ENCODE assay signal across 13 cellular contexts in the genomic region with DNA sequence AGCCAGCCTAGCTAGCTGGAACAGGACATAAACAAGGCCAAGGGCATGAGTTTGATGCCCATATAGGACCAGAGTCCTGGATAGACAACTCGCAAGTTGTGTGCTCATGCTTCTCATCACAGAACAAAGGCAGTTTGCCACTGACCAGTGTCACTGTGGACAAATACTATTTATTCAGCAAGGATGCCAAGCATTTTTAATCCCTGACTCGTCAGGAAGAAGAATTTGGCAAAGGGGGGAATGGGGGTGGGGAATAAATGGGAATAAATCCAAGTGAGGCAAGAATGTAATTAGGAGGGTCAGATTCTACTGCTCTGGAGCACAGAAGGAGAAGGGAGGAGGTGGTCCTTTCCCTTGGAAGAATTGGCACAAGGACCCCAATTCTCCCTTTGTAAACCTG. TPM values are rescaled to one million over a fixed set of nuclear protein-coding genes. Genes with fewer than 3 reads are reported as not detected.
DNase-seq lines count a peak whose midpoint lies in the region; FAIRE-seq and TF ChIP-seq lines count a peak whose summit lies in the region.
"Had no signal": no experiment of that assay in that cellular context is flagged by ENCODE, and none has a peak within 500 bp of the region (broad histone marks: within the 10 kb centered on the region; RNA-seq: fewer than 3 reads in every experiment).

No MANE protein-coding gene starts in this region.

- H3K36me3 ChIP-seq in H1 (ENCODE audit: control insufficient read depth in 2 of 4, insufficient read depth in 4 of 4, low read length in 3 of 4) (no peaks in the 10 kb centered on the region), uterus (no peaks in the 10 kb centered on the region)
- H3K36me3 ChIP-seq: breast epithelium had no signal

- DNase-seq in AG10803 (ENCODE audit: low read depth) = peak; percentile 91
- DNase-seq in LHCN-M2 (ENCODE audit: low read depth) = peak; percentile 85
- DNase-seq in H1 (ENCODE audit: low read depth in 1 of 2, low spot score in 2 of 2) = peak in 1 of 2 experiments; percentile 25
- DNase-seq in mesothelial cell of epicardium (ENCODE audit: low spot score in 2 of 2, unreplicated experiment in 2 of 2) = no peak
- no peak for DNase-seq in DMS 273 (lab: John Stamatoyannopoulos, UW; ENCODE audit: unreplicated experiment)
- DNase-seq in NCI-H2171 treated with DMSO at 0.1 percent for 48 hours (lab: John Stamatoyannopoulos, UW) = no peak
- DNase-seq in DMS79 treated with DMSO at 0.1 percent for 48 hours (lab: John Stamatoyannopoulos, UW) = no peak
- no peak for DNase-seq in uterus
- DNase-seq: CD8-positive, alpha-beta T cell; naive thymus-derived CD8-positive, alpha-beta T cell; NCI-H1092 treated with DMSO at 0.1 percent for 48 hours had no signal

- no peaks in the 10 kb centered on the region for H3K79me2 ChIP-seq in H1 (ENCODE audit: control insufficient read depth in 1 of 2, insufficient read depth in 2 of 2, low read length in 2 of 2)

- H2AFZ ChIP-seq in H1 (ENCODE audit: low read length) = no peak overlapping the region

- no peaks in the 10 kb centered on the region for H3K79me1 ChIP-seq in H1 (ENCODE audit: low read depth, low read length)

- no peak for FAIRE-seq in H1 (lab: Jason Lieb, UNC)

- H3K9ac ChIP-seq in H1 (replicated peaks in 1 of 4; ENCODE audit: extremely low read depth in 1 of 4, low read depth in 3 of 4, low read length in 3 of 4) = no peak overlapping the region

- TF ChIP-seq POLR2A in H1 (IDR thresholded peaks at IDR 0.05; ENCODE audit: control extremely low read depth in 1 of 2, low read depth in 2 of 2, low read length in 2 of 2) (no peak), uterus (IDR thresholded peaks at IDR 0.05) (no peak)

- peaks cover 9% of the 10 kb centered on the region for H3K9me3 Mint-ChIP-seq in mesothelial cell of epicardium
- H3K9me3 Mint-ChIP-seq: CD8-positive, alpha-beta T cell; naive thymus-derived CD8-positive, alpha-beta T cell; stimulated activated naive CD8-positive, alpha-beta T cell treated with anti-CD3 and anti-CD28 coated beads, Interleukin-15, Interleukin-2, amounts not matched to agents 100 ng/mL and 50 ng/mL, for 24 hours had no signal

- no peaks in the 10 kb centered on the region for H3K27me3 Mint-ChIP-seq in mesothelial cell of epicardium (ENCODE audit: low read depth)
- H3K27me3 Mint-ChIP-seq: naive thymus-derived CD8-positive, alpha-beta T cell; stimulated activated naive CD8-positive, alpha-beta T cell treated with anti-CD3 and anti-CD28 coated beads, Interleukin-15, Interleukin-2, amounts not matched to agents 100 ng/mL and 50 ng/mL, for 24 hours had no signal

- no peak overlapping the region for H3K23ac ChIP-seq in H1 (ENCODE audit: insufficient read length)

- CTCF ChIA-PET in H1 (lab: Charles Lee; ENCODE audit: partially characterized antibody) = no interaction called here

- H3K14ac ChIP-seq in H1 (ENCODE audit: insufficient read length) = no peak overlapping the region

- H3K4me1 ChIP-seq in H1 (replicated peaks in 1 of 4; ENCODE audit: control insufficient read depth in 3 of 4, insufficient read depth in 4 of 4, low read length in 3 of 4) = peaks cover 0 to 8% (median 0%) of the 10 kb centered on the region in 4 experiments; a peak in 2 of 7 replicates
- H3K4me1 ChIP-seq in uterus = no peaks in the 10 kb centered on the region
- H3K4me1 ChIP-seq: breast epithelium had no signal

- no peak overlapping the region for H3K56ac ChIP-seq in H1 (replicated peaks; ENCODE audit: insufficient read length, low read depth, low read length)

- no peak for TF ChIP-seq CTCF in AG10803 (conservative IDR thresholded peaks at IDR 0.05; ENCODE audit: low read length)
- TF ChIP-seq CTCF in H1 (IDR thresholded peaks at IDR 0.05; ENCODE audit: control extremely low read depth in 1 of 3, insufficient read depth in 1 of 3, low read depth in 1 of 3, low read length in 3 of 3) = no peak
- TF ChIP-seq CTCF in mesothelial cell of epicardium (IDR thresholded peaks at IDR 0.05; ENCODE audit: unreplicated experiment) = no peak
- TF ChIP-seq CTCF in uterus (IDR thresholded peaks at IDR 0.05) = no peak

- no peak overlapping the region for H3K4me2 ChIP-seq in H1 (ENCODE audit: insufficient read depth in 1 of 2, low read depth in 2 of 2, low read length in 2 of 2)

- no peak for TF ChIP-seq EP300 in H1 (IDR thresholded peaks at IDR 0.05; ENCODE audit: borderline replicate concordance in 1 of 2, low read depth in 2 of 2, low read length in 2 of 2)

- H3K4me3 ChIP-seq in AG10803 (ENCODE audit: low read length) (no peak overlapping the region), H1 (ENCODE audit: extremely low read depth in 1 of 4, insufficient read depth in 2 of 4, low read depth in 3 of 4, low read length in 4 of 4) (no peak overlapping the region), uterus (no peak overlapping the region)
- H3K4me3 ChIP-seq: breast epithelium had no signal

- H3K27ac ChIP-seq in H1 (ENCODE audit: low read depth, low read length) (no peak overlapping the region), uterus (no peak overlapping the region)

- H3K9me3 ChIP-seq in H1 (ENCODE audit: insufficient read depth in 2 of 2, low read depth in 1 of 2, low read length in 1 of 2) (0 out of 4 replicates have a peak, but pooled peaks cover 0 to 2% of the 10 kb centered on the region in 2 experiments), uterus (no peaks in the 10 kb centered on the region)
- H3K9me3 ChIP-seq: breast epithelium had no signal

- H3K4me1 Mint-ChIP-seq in mesothelial cell of epicardium = peaks cover 27% of the 10 kb centered on the region
- H3K4me1 Mint-ChIP-seq: naive thymus-derived CD8-positive, alpha-beta T cell had no signal

- POLR2A ChIA-PET in H1 (lab: Charles Lee; ENCODE audit: partially characterized antibody) = no interaction called here

- no peak overlapping the region for H3K18ac ChIP-seq in H1 (ENCODE audit: extremely low read depth, low read length)

- TF ChIP-seq RAD21 in H1 (IDR thresholded peaks at IDR 0.05 in 1 of 2, conservative IDR thresholded peaks at IDR 0.05 in 1 of 2; ENCODE audit: low read depth in 2 of 2, low read length in 2 of 2) = no peak

- no peaks in the 10 kb centered on the region for H3K36me3 Mint-ChIP-seq in mesothelial cell of epicardium
- H3K36me3 Mint-ChIP-seq: CD8-positive, alpha-beta T cell; naive thymus-derived CD8-positive, alpha-beta T cell had no signal

- peak overlapping the region; percentile 92 for H3K27ac Mint-ChIP-seq in mesothelial cell of epicardium
- H3K27ac Mint-ChIP-seq: CD8-positive, alpha-beta T cell; naive thymus-derived CD8-positive, alpha-beta T cell; stimulated activated naive CD8-positive, alpha-beta T cell treated with anti-CD3 and anti-CD28 coated beads, Interleukin-15, Interleukin-2, amounts not matched to agents 100 ng/mL and 50 ng/mL, for 24 hours had no signal

- no peak overlapping the region for H3K4ac ChIP-seq in H1 (replicated peaks; ENCODE audit: insufficient read length, low read depth, low read length)

- no peak overlapping the region for H4K91ac ChIP-seq in H1 (replicated peaks; ENCODE audit: insufficient read length, low read length)

- no peak overlapping the region for H4K5ac ChIP-seq in H1 (ENCODE audit: insufficient read length, low read depth, low read length)

- no peak overlapping the region for H2AK5ac ChIP-seq in H1 (ENCODE audit: low read depth, low read length)

- no peaks in the 10 kb centered on the region for H3K23me2 ChIP-seq in H1 (ENCODE audit: low read depth, low read length)

- H2BK20ac ChIP-seq in H1 (ENCODE audit: low read length) = no peak overlapping the region

- intact Hi-C loops in uterus (cut with DNase I; ENCODE audit: low total_unique reads) = no loop called here

- no peak overlapping the region for H2BK120ac ChIP-seq in H1 (replicated peaks; ENCODE audit: low read depth, low read length)

- H2BK12ac ChIP-seq in H1 (ENCODE audit: low read depth, low read length) = 0 out of 2 replicates have a peak overlapping the region, but pooled peaks have one; percentile 20

- H3K27me3 ChIP-seq in H1 (replicated peaks in 1 of 4; ENCODE audit: control insufficient read depth in 3 of 4, extremely low read depth in 1 of 4, insufficient read depth in 3 of 4, low read length in 3 of 4) = no peaks in the 10 kb centered on the region
- H3K27me3 ChIP-seq in uterus = no peaks in the 10 kb centered on the region
- H3K27me3 ChIP-seq: breast epithelium had no signal

- H2BK15ac ChIP-seq in H1 (ENCODE audit: low read length) = no peak overlapping the region

- WGBS in H1 (ENCODE audit: extremely low coverage in 1 of 2, insufficient coverage in 1 of 2, insufficient read length in 1 of 2, insufficient replicate concordance in 2 of 2, low coverage in 1 of 2, low lambda C conversion rate in 2 of 2, missing lambda C conversion rate in 1 of 2), 2 experiments = 61% methylated on average over 2 of the region's 2 CpGs; no CpG with 5 or more reads in 1 of the 2 experiments

- H4K20me1 ChIP-seq in H1 (replicated peaks in 1 of 2; ENCODE audit: control insufficient read depth in 1 of 2, insufficient read depth in 2 of 2, low read length in 2 of 2) = no peaks in the 10 kb centered on the region

- no peak overlapping the region for H3K4me3 Mint-ChIP-seq in mesothelial cell of epicardium
- H3K4me3 Mint-ChIP-seq: CD8-positive, alpha-beta T cell; naive thymus-derived CD8-positive, alpha-beta T cell; stimulated activated naive CD8-positive, alpha-beta T cell treated with anti-CD3 and anti-CD28 coated beads, Interleukin-15, Interleukin-2, amounts not matched to agents 100 ng/mL and 50 ng/mL, for 24 hours had no signal

- H2BK5ac ChIP-seq in H1 (ENCODE audit: low read depth, low read length) = no peak overlapping the region

- H4K8ac ChIP-seq in H1 (ENCODE audit: extremely low read depth, insufficient read depth, low read length) = no peak overlapping the region

TF ChIP-seq in H1, 55 proteins besides CTCF, POLR2A, EP300 and RAD21:
- peak; percentile 51; the same call in 1 of the 2 replicates for TF ChIP-seq JUN (IDR thresholded peaks at IDR 0.05; ENCODE audit: low read depth, low read length)
- TF ChIP-seq JUND (IDR thresholded peaks at IDR 0.05; ENCODE audit: low read length) = peak; percentile 86; the same call in 1 of the 2 replicates
- TF ChIP-seq TEAD4 (IDR thresholded peaks at IDR 0.05; ENCODE audit: low read depth, low read length) = peak; percentile 63; the same call in 1 of the 2 replicates
- no peak for TF ChIP-seq SAP30 (IDR thresholded peaks at IDR 0.05; ENCODE audit: insufficient read depth, insufficient replicate concordance, low read length)

RNA-seq across cellular contexts. Expression of a gene that starts 46.8 kb away (rescaled TPM):
- not detected in 2 replicates for total RNA-seq in LHCN-M2 (2014; rRNA removed)
- polyA plus RNA-seq in LHCN-M2 (2012) = not detected
- total RNA-seq in H1 (2021; fragmentation: NEBNext Ultra II Directional; extraction: Animal tissue kit (Norgen Biotek cat#: 25700)) = not detected in 2 replicates
- polyA plus RNA-seq in H1 (2011; rRNA removed) = not detected in 2 replicates
- not detected for polyA plus RNA-seq in H1 (2011; cell fraction: cytosol; rRNA removed)
- polyA plus RNA-seq in H1 (2011; cell fraction: nucleus; rRNA removed) = not detected
- polyA plus RNA-seq in H1 (2012, experiment 1 of 2) = not detected in 4 replicates
- polyA plus RNA-seq in H1 (2012, experiment 2 of 2) = not detected
- not detected for polyA plus RNA-seq in H1 (2013, experiment 1 of 2)
- not detected for polyA plus RNA-seq in H1 (2013, experiment 2 of 2)
- polyA minus RNA-seq in H1 (2011; rRNA and poly(A)+ RNA removed) = not detected in 2 replicates
- polyA minus RNA-seq in H1 (2011; cell fraction: cytosol; rRNA and poly(A)+ RNA removed) = not detected
- not detected for polyA minus RNA-seq in H1 (2011; cell fraction: nucleus; rRNA and poly(A)+ RNA removed)
- 0.18 TPM in 1 of 3 replicates, not detected in the others for total RNA-seq in mesothelial cell of epicardium
- under 1 TPM in 1 of 4 donors, not detected in 3; 0.55 TPM for total RNA-seq in uterus
- total RNA-seq: CD8-positive, alpha-beta T cell; naive thymus-derived CD8-positive, alpha-beta T cell had no signal

Comparison
In these comparisons a context has a peak if more than half of its experiments do, and no peak if none do; other contexts are left out.
1. DNase-seq: peak in AG10803 (single experiment) and LHCN-M2 (single experiment); none in mesothelial cell of epicardium (0 of 2), DMS 273 (single experiment), NCI-H2171 treated with DMSO at 0.1 percent for 48 hours (single experiment), DMS79 treated with DMSO at 0.1 percent for 48 hours (single experiment) and uterus (0 of 2).